ENCODE assay signal across 16 cellular contexts in genomic region chr13:113998781-113999617, GRCh38. TPM values are rescaled to one million over a fixed set of nuclear protein-coding genes. Genes with fewer than 3 reads are reported as not detected.
DNase-seq lines count a peak whose midpoint lies in the region; ATAC-seq, FAIRE-seq and TF ChIP-seq lines count a peak whose summit lies in the region.
"Had no signal": no experiment of that assay in that cellular context is flagged by ENCODE, and none has a peak within 500 bp of the region (broad histone marks: within the 10 kb centered on the region; RNA-seq: fewer than 3 reads in every experiment).

No MANE protein-coding gene starts in this region.

- peak overlapping the region; percentile 68 for H3K27ac Mint-ChIP-seq in glutamatergic neuron (ENCODE audit: unreplicated experiment)
- H3K27ac Mint-ChIP-seq in natural killer cell treated with Interleukin-12 subunit alpha and Interleukin-12 subunit beta and Interleukin-15 and Interleukin-18, amount 100 ng/mL, for 72 hours: peak overlapping the region; percentile 13 to 61
- H3K27ac Mint-ChIP-seq: endodermal cell had no signal

- peaks cover 10% of the 10 kb centered on the region for H3K4me1 Mint-ChIP-seq in glutamatergic neuron (ENCODE audit: low read depth, unreplicated experiment)
- H3K4me1 Mint-ChIP-seq in natural killer cell treated with Interleukin-12 subunit alpha and Interleukin-12 subunit beta and Interleukin-15 and Interleukin-18, amount 100 ng/mL, for 72 hours (ENCODE audit: low read depth in 2 of 2): peaks cover 3 to 6% of the 10 kb centered on the region in 2 donors
- H3K4me1 Mint-ChIP-seq: endodermal cell had no signal

- H3K27me3 Mint-ChIP-seq in glutamatergic neuron (ENCODE audit: unreplicated experiment): peaks cover 4% of the 10 kb centered on the region
- H3K27me3 Mint-ChIP-seq in natural killer cell treated with Interleukin-12 subunit alpha and Interleukin-12 subunit beta and Interleukin-15 and Interleukin-18, amount 100 ng/mL, for 72 hours: no peaks in the 10 kb centered on the region

- H3K36me3 ChIP-seq in ACC112 (ENCODE audit: insufficient read depth, low read length) (peaks cover 5% of the 10 kb centered on the region; the same call in 1 of the 2 replicates), RWPE2 (ENCODE audit: low read depth) (peaks cover 5% of the 10 kb centered on the region; the same call in 1 of the 2 replicates)
- H3K36me3 ChIP-seq: cardiac muscle cell had no signal

- DNase-seq in RWPE2 (ENCODE audit: low spot score): peak; percentile 41
- peak; percentile 7 for DNase-seq in glutamatergic neuron
- peak; percentile 34 for DNase-seq in natural killer cell treated with Interleukin-12 subunit alpha and Interleukin-12 subunit beta and Interleukin-15 and Interleukin-18, amount 100 ng/mL, for 72 hours (ENCODE audit: low spot score)
- DNase-seq in GM19239 (ENCODE audit: insufficient read length, low spot score): no peak
- DNase-seq in RPMI8226: no peak
- DNase-seq in DMS79 treated with DMSO at 0.1 percent for 48 hours (lab: John Stamatoyannopoulos, UW): no peak
- no peak for DNase-seq in ecto neural progenitor cell (ENCODE audit: low spot score)
- DNase-seq: activated naive CD4-positive, alpha-beta T cell; endodermal cell; midbrain; NCI-H524 had no signal

- no peak overlapping the region for H3K4me3 Mint-ChIP-seq in glutamatergic neuron (ENCODE audit: unreplicated experiment)
- no peak overlapping the region for H3K4me3 Mint-ChIP-seq in natural killer cell treated with Interleukin-12 subunit alpha and Interleukin-12 subunit beta and Interleukin-15 and Interleukin-18, amount 100 ng/mL, for 72 hours
- H3K4me3 Mint-ChIP-seq: endodermal cell had no signal

- ATAC-seq in RWPE2 (ENCODE audit: low read depth): no peak
- ATAC-seq in natural killer cell treated with Interleukin-12 subunit alpha and Interleukin-12 subunit beta and Interleukin-15 and Interleukin-18, amount 100 ng/mL, for 72 hours: no peak
- ATAC-seq: SK-N-SH treated with all-trans-retinoic acid at 6 μM for 48 hours had no signal

- no peak overlapping the region for H2AFZ ChIP-seq in ACC112 (ENCODE audit: low read length, unreplicated experiment)
- H2AFZ ChIP-seq: parathyroid adenoma had no signal

- peaks cover 8% of the 10 kb centered on the region for H3K9me3 Mint-ChIP-seq in glutamatergic neuron (ENCODE audit: unreplicated experiment)
- no peaks in the 10 kb centered on the region for H3K9me3 Mint-ChIP-seq in natural killer cell treated with Interleukin-12 subunit alpha and Interleukin-12 subunit beta and Interleukin-15 and Interleukin-18, amount 100 ng/mL, for 72 hours
- H3K9me3 Mint-ChIP-seq: endodermal cell had no signal

- no peak for TF ChIP-seq CTCF in RWPE2 (IDR thresholded peaks at IDR 0.05; ENCODE audit: poor library complexity, severe bottlenecking)
- no peak for TF ChIP-seq CTCF in glutamatergic neuron (IDR thresholded peaks at IDR 0.05; ENCODE audit: partially characterized antibody, unreplicated experiment)

- H3K27ac ChIP-seq in ACC112 (ENCODE audit: low read depth, low read length) (peak overlapping the region; percentile 94), RWPE2 (ENCODE audit: poor library complexity, severe bottlenecking) (no peak overlapping the region)
- H3K27ac ChIP-seq: cardiac muscle cell, parathyroid adenoma had no signal

- H3K4me3 ChIP-seq in ACC112 (ENCODE audit: low read depth, low read length) (no peak overlapping the region), RWPE2 (ENCODE audit: severe bottlenecking) (no peak overlapping the region)
- H3K4me3 ChIP-seq: cardiac muscle cell had no signal

- no peak for FAIRE-seq in GM19239 (lab: Jason Lieb, UNC)
- FAIRE-seq: frontal cortex had no signal

- no peaks in the 10 kb centered on the region for H3K9me3 ChIP-seq in RWPE2 (ENCODE audit: severe bottlenecking)

- no peaks in the 10 kb centered on the region for H3K27me3 ChIP-seq in ACC112 (ENCODE audit: insufficient read depth, low read length)
- no peaks in the 10 kb centered on the region for H3K27me3 ChIP-seq in RWPE2 (ENCODE audit: insufficient read depth, poor library complexity, severe bottlenecking)
- H3K27me3 ChIP-seq: cardiac muscle cell had no signal

- no peaks in the 10 kb centered on the region for H3K79me2 ChIP-seq in ACC112 (ENCODE audit: control insufficient read depth, insufficient read depth, low read length, unreplicated experiment)
- H3K79me2 ChIP-seq: parathyroid adenoma had no signal

- H3K36me3 Mint-ChIP-seq in glutamatergic neuron (ENCODE audit: unreplicated experiment): peaks cover 3% of the 10 kb centered on the region
- H3K36me3 Mint-ChIP-seq in natural killer cell treated with Interleukin-12 subunit alpha and Interleukin-12 subunit beta and Interleukin-15 and Interleukin-18, amount 100 ng/mL, for 72 hours: no peaks in the 10 kb centered on the region

- H3K4me1 ChIP-seq in ACC112 (ENCODE audit: control insufficient read depth, insufficient read depth, low read length, unreplicated experiment) (peaks cover 25% of the 10 kb centered on the region), RWPE2 (ENCODE audit: insufficient read depth, poor library complexity, severe bottlenecking) (no peaks in the 10 kb centered on the region)
- H3K4me1 ChIP-seq: parathyroid adenoma had no signal

RNA-seq across cellular contexts. Expression of gene C13orf46, which starts 25.1 kb away (rescaled TPM):
- 0.71 TPM for total RNA-seq in glutamatergic neuron (ENCODE audit: unreplicated experiment)
- total RNA-seq in natural killer cell treated with Interleukin-12 subunit alpha and Interleukin-12 subunit beta and Interleukin-15 and Interleukin-18, amount 100 ng/mL, for 72 hours: 1 to 10 TPM in 1 of 2 donors, under 1 TPM in 1; 0.64 to 1.4 TPM
- total RNA-seq: cardiac muscle cell had no signal

Comparison
In these comparisons a context has a peak if more than half of its experiments do, and no peak if none do; other contexts are left out.
1. DNase-seq: peak in RWPE2 (single experiment), glutamatergic neuron (single experiment) and natural killer cell treated with Interleukin-12 subunit alpha and Interleukin-12 subunit beta and Interleukin-15 and Interleukin-18, amount 100 ng/mL, for 72 hours (single experiment); none in GM19239 (single experiment), RPMI8226 (single experiment), DMS79 treated with DMSO at 0.1 percent for 48 hours (single experiment) and ecto neural progenitor cell (single experiment).